In genomic region chrX:102840871-102841705, GRCh38 we compare ENCODE assay signal across 1 cellular context.
TF ChIP-seq lines count a peak whose summit lies in the region.

No MANE protein-coding gene starts in this region.

TF ChIP-seq in HepG2, 621 proteins besides CTCF, POLR2A, EP300 and RAD21 (continued from another document):
- TF ChIP-seq ZNF512B (CRISPR knock-in tag; IDR thresholded peaks at IDR 0.05; ENCODE audit: borderline replicate concordance): no peak
- TF ChIP-seq ZNF788 (CRISPR knock-in tag; IDR thresholded peaks at IDR 0.05; ENCODE audit: borderline replicate concordance): no peak
- no peak for TF ChIP-seq DBP (CRISPR knock-in tag; IDR thresholded peaks at IDR 0.05; ENCODE audit: not compliant biosample characterization)
TF ChIP-seq in HepG2: peak in this region for 0.
